In genomic region chr1:25580933-25581332, GRCh38 we compare ENCODE assay signal across 1 cellular context.
TF ChIP-seq lines count a peak whose summit lies in the region.

No MANE protein-coding gene starts in this region.

TF ChIP-seq in GM23338, 12 proteins besides CTCF, POLR2A, EP300 and RAD21 (continued from another document):
- TF ChIP-seq, protein P1, sequence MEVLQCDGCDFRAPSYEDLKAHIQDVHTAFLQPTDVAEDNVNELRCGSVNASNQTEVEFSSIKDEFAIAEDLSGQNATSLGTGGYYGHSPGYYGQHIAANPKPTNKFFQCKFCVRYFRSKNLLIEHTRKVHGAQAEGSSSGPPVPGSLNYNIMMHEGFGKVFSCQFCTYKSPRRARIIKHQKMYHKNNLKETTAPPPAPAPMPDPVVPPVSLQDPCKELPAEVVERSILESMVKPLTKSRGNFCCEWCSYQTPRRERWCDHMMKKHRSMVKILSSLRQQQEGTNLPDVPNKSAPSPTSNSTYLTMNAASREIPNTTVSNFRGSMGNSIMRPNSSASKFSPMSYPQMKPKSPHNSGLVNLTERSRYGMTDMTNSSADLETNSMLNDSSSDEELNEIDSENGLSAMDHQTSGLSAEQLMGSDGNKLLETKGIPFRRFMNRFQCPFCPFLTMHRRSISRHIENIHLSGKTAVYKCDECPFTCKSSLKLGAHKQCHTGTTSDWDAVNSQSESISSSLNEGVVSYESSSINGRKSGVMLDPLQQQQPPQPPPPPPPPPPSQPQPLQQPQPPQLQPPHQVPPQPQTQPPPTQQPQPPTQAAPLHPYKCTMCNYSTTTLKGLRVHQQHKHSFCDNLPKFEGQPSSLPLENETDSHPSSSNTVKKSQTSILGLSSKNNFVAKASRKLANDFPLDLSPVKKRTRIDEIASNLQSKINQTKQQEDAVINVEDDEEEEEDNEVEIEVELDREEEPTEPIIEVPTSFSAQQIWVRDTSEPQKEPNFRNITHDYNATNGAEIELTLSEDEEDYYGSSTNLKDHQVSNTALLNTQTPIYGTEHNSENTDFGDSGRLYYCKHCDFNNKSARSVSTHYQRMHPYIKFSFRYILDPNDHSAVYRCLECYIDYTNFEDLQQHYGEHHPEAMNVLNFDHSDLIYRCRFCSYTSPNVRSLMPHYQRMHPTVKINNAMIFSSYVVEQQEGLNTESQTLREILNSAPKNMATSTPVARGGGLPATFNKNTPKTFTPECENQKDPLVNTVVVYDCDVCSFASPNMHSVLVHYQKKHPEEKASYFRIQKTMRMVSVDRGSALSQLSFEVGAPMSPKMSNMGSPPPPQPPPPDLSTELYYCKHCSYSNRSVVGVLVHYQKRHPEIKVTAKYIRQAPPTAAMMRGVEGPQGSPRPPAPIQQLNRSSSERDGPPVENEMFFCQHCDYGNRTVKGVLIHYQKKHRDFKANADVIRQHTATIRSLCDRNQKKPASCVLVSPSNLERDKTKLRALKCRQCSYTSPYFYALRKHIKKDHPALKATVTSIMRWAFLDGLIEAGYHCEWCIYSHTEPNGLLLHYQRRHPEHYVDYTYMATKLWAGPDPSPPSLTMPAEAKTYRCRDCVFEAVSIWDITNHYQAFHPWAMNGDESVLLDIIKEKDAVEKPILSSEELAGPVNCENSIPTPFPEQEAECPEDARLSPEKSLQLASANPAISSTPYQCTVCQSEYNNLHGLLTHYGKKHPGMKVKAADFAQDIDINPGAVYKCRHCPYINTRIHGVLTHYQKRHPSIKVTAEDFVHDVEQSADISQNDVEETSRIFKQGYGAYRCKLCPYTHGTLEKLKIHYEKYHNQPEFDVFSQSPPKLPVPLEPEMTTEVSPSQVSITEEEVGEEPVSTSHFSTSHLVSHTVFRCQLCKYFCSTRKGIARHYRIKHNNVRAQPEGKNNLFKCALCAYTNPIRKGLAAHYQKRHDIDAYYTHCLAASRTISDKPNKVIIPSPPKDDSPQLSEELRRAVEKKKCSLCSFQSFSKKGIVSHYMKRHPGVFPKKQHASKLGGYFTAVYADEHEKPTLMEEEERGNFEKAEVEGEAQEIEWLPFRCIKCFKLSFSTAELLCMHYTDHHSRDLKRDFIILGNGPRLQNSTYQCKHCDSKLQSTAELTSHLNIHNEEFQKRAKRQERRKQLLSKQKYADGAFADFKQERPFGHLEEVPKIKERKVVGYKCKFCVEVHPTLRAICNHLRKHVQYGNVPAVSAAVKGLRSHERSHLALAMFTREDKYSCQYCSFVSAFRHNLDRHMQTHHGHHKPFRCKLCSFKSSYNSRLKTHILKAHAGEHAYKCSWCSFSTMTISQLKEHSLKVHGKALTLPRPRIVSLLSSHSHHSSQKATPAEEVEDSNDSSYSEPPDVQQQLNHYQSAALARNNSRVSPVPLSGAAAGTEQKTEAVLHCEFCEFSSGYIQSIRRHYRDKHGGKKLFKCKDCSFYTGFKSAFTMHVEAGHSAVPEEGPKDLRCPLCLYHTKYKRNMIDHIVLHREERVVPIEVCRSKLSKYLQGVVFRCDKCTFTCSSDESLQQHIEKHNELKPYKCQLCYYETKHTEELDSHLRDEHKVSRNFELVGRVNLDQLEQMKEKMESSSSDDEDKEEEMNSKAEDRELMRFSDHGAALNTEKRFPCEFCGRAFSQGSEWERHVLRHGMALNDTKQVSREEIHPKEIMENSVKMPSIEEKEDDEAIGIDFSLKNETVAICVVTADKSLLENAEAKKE (CRISPR knock-in tag; IDR thresholded peaks at IDR 0.05) = no peak
- TF ChIP-seq JUNB (IDR thresholded peaks at IDR 0.05; ENCODE audit: unreplicated experiment) = no peak
- TF ChIP-seq ZNF114 (CRISPR knock-in tag; IDR thresholded peaks at IDR 0.05) = no peak
- TF ChIP-seq CREB1 (CRISPR knock-in tag; IDR thresholded peaks at IDR 0.05; ENCODE audit: low read depth) = no peak
